1 cellular context compared by ENCODE assay signal in genomic region chr19:3079578-3079977, GRCh38.
TF ChIP-seq lines count a peak whose summit lies in the region.

No MANE protein-coding gene starts in this region.

TF ChIP-seq in HepG2, 621 proteins besides CTCF, POLR2A, EP300 and RAD21:
- TF ChIP-seq MXD3 (CRISPR knock-in tag; IDR thresholded peaks at IDR 0.05) (no peak), ZNF790 (CRISPR knock-in tag; IDR thresholded peaks at IDR 0.05; ENCODE audit: borderline replicate concordance) (no peak), ZMYM3 (CRISPR knock-in tag; IDR thresholded peaks at IDR 0.05) (peak; percentile 92), ZNF34 (CRISPR knock-in tag; IDR thresholded peaks at IDR 0.05; ENCODE audit: borderline replicate concordance) (no peak), ZNF564 (CRISPR knock-in tag; IDR thresholded peaks at IDR 0.05) (no peak), ZNF609 (CRISPR knock-in tag; IDR thresholded peaks at IDR 0.05; ENCODE audit: borderline replicate concordance) (no peak), ADNP (CRISPR knock-in tag; IDR thresholded peaks at IDR 0.05) (0 out of 2 replicates have a peak, but pooled peaks have one; percentile 23), ZNF589 (CRISPR knock-in tag; conservative IDR thresholded peaks at IDR 0.05) (no peak), ZFAT (CRISPR knock-in tag; conservative IDR thresholded peaks at IDR 0.05) (no peak), ZBTB39 (CRISPR knock-in tag; IDR thresholded peaks at IDR 0.05) (no peak), ZNF256 (CRISPR knock-in tag; conservative IDR thresholded peaks at IDR 0.05) (no peak), THRA (CRISPR knock-in tag; IDR thresholded peaks at IDR 0.05; ENCODE audit: borderline replicate concordance) (no peak), DBP (CRISPR knock-in tag; IDR thresholded peaks at IDR 0.05; ENCODE audit: not compliant biosample characterization) (no peak)
